Comparison of ENCODE assay signal across 13 cellular contexts in genomic region chr10:15166325-15166724, GRCh38. TPM values are rescaled to one million over a fixed set of nuclear protein-coding genes. Genes with fewer than 3 reads are reported as not detected.
DNase-seq lines count a peak whose midpoint lies in the region; ATAC-seq, FAIRE-seq and TF ChIP-seq lines count a peak whose summit lies in the region.
"Had no signal": no experiment of that assay in that cellular context is flagged by ENCODE, and none has a peak within 500 bp of the region (broad histone marks: within the 10 kb centered on the region; RNA-seq: fewer than 3 reads in every experiment).

No MANE protein-coding gene starts in this region.

- peak overlapping the region; percentile 89; the same call in 2 of the 3 replicates for H3K4me2 ChIP-seq in A549
- H3K4me2 ChIP-seq in keratinocyte (ENCODE audit: control insufficient read depth, extremely low read depth, insufficient read depth, low read depth, low read length) = peak overlapping the region; percentile 89

- H3K4me1 ChIP-seq in A549 (peaks cover 21% of the 10 kb centered on the region), ES-I3 (ENCODE audit: insufficient read depth, low read length) (peaks cover 23% of the 10 kb centered on the region), keratinocyte (ENCODE audit: control insufficient read depth, extremely low read depth, insufficient read depth, low read length) (peaks cover 22% of the 10 kb centered on the region), ovary (ENCODE audit: insufficient read depth) (peaks cover 4% of the 10 kb centered on the region)

- TF ChIP-seq POLR2A in A549 (IDR thresholded peaks at IDR 0.05; ENCODE audit: low read length) (no peak), ovary (IDR thresholded peaks at IDR 0.05) (no peak)

- H3K27me3 ChIP-seq in keratinocyte (ENCODE audit: control insufficient read depth, extremely low read depth, insufficient read depth, low read length) = no peaks in the 10 kb centered on the region
- no peaks in the 10 kb centered on the region for H3K27me3 ChIP-seq in ovary

- 65% methylated on average over 2 of the region's 2 CpGs for whole genome bisulfite sequencing in A549 (ENCODE audit: missing lambda C conversion rate)
- whole genome bisulfite sequencing in ovary, 3 donors = 26 to 33% (median 33%) methylated on average over 2 of the region's 2 CpGs

- H3K4me3 ChIP-seq in A549 = no peak overlapping the region
- H3K4me3 ChIP-seq in keratinocyte (ENCODE audit: control insufficient read depth in 2 of 3, extremely low read depth in 1 of 3, insufficient read depth in 2 of 3, low read depth in 1 of 3, low read length in 3 of 3) = peak overlapping the region in 2 of 3 experiments; percentile 80 to 82
- no peak overlapping the region for H3K4me3 ChIP-seq in ovary
- H3K4me3 ChIP-seq: thoracic aorta had no signal

- H3K9me3 Mint-ChIP-seq in activated naive CD8-positive, alpha-beta T cell (ENCODE audit: low read depth) = no peaks in the 10 kb centered on the region

- H3K36me3 Mint-ChIP-seq in activated naive CD8-positive, alpha-beta T cell = no peaks in the 10 kb centered on the region

- H2AFZ ChIP-seq in keratinocyte (ENCODE audit: control insufficient read depth, low read length) = no peak overlapping the region

- H3K9me1 ChIP-seq in keratinocyte (ENCODE audit: control insufficient read depth, extremely low read depth, insufficient read depth, low read length) = no peaks in the 10 kb centered on the region

- TF ChIP-seq RAD21 in A549 (conservative IDR thresholded peaks at IDR 0.05 in 1 of 2, IDR thresholded peaks at IDR 0.05 in 1 of 2) = no peak

- POLR2A ChIA-PET in A549 (lab: Yijun Ruan, JAX) = no interaction called here

- no peaks in the 10 kb centered on the region for H3K27me3 Mint-ChIP-seq in activated naive CD8-positive, alpha-beta T cell

- FAIRE-seq in A549 (lab: Jason Lieb, UNC) (no peak), keratinocyte (lab: Jason Lieb, UNC) (no peak)

- CTCF ChIA-PET in A549 (lab: Yijun Ruan, JAX) = interaction anchor here (1.2 to 1.6 kb wide), 2 partner anchors 19 to 24 kb away, joined by 3 to 6 read pairs; no protein-coding TSS in a partner anchor

- no peaks in the 10 kb centered on the region for H3K9me3 ChIP-seq in A549
- H3K9me3 ChIP-seq in ES-I3 (ENCODE audit: control insufficient read depth, insufficient read depth, low read length) = no peaks in the 10 kb centered on the region
- no peaks in the 10 kb centered on the region for H3K9me3 ChIP-seq in keratinocyte (ENCODE audit: control insufficient read depth, low read depth, low read length)
- no peaks in the 10 kb centered on the region for H3K9me3 ChIP-seq in ovary
- H3K9me3 ChIP-seq: neutrophil, thoracic aorta had no signal

- H3K27ac ChIP-seq in A549 = no peak overlapping the region
- no peak overlapping the region for H3K27ac ChIP-seq in keratinocyte (ENCODE audit: control insufficient read depth, insufficient read depth, low read length)
- H3K27ac ChIP-seq in ovary = no peak overlapping the region
- H3K27ac ChIP-seq: neutrophil, thoracic aorta had no signal

- dilution Hi-C loops in keratinocyte (cut with MboI; ENCODE audit: extremely low pct_ligation_motif_present, low sequenced_read_pairs) = no loop called here

- DNase-seq in A549 (ENCODE audit: low read depth in 1 of 2, low spot score in 1 of 2) (no peak), keratinocyte (ENCODE audit: low read depth, low spot score) (no peak), SKM-1 (lab: John Stamatoyannopoulos, UW; ENCODE audit: unreplicated experiment) (no peak), ovary (no peak)
- DNase-seq in stimulated activated naive CD4-positive, alpha-beta T cell treated with Interleukin-2 at 50 U/mL for 16 hours (lab: John Stamatoyannopoulos, UW) = no peak
- DNase-seq in stimulated activated CD4-positive, alpha-beta T cell treated with anti-CD3 and anti-CD28 coated beads, Interleukin-12 subunit alpha, Interleukin-12 subunit beta, amount 100 ng/mL, for 4 hours = no peak
- DNase-seq: KG1; SHP77; stimulated activated CD4-positive, alpha-beta T cell treated with anti-CD3 and anti-CD28 coated beads, Interleukin-4, amount 100 ng/mL, for 24 hours had no signal

- ATAC-seq in A549 = no peak

- TF ChIP-seq CTCF in A549 (IDR thresholded peaks at IDR 0.05) = no peak
- no peak for TF ChIP-seq CTCF in keratinocyte (optimal IDR thresholded peaks at IDR 0.05 in 1 of 3, IDR thresholded peaks at IDR 0.05 in 1 of 3, conservative IDR thresholded peaks at IDR 0.05 in 1 of 3; ENCODE audit: extremely low read depth in 1 of 3, insufficient read depth in 2 of 3, low read length in 3 of 3)
- TF ChIP-seq CTCF in ovary (IDR thresholded peaks at IDR 0.05) = no peak

- no peak for TF ChIP-seq EP300 in A549 (IDR thresholded peaks at IDR 0.05)
- TF ChIP-seq EP300 in ovary (IDR thresholded peaks at IDR 0.05) = no peak

- no peaks in the 10 kb centered on the region for H4K20me1 ChIP-seq in keratinocyte (ENCODE audit: control insufficient read depth, extremely low read depth, insufficient read depth, low read length)

- H3K4me1 Mint-ChIP-seq in activated naive CD8-positive, alpha-beta T cell (ENCODE audit: low read depth) = peaks cover 63% of the 10 kb centered on the region

- H3K79me2 ChIP-seq in keratinocyte (ENCODE audit: control insufficient read depth, insufficient read depth, low read length) = peaks cover 53% of the 10 kb centered on the region

- H3K9ac ChIP-seq in ES-I3 (ENCODE audit: low read depth, low read length) (peak overlapping the region; percentile 18; the same call in 1 of the 2 replicates), keratinocyte (ENCODE audit: control insufficient read depth, extremely low read depth, insufficient read depth, low read length) (no peak overlapping the region)

- H3K36me3 ChIP-seq in ES-I3 (ENCODE audit: insufficient read depth, low read length) (no peaks in the 10 kb centered on the region), keratinocyte (ENCODE audit: control insufficient read depth in 2 of 2, extremely low read depth in 1 of 2, insufficient read depth in 2 of 2, low read length in 2 of 2) (no peaks in the 10 kb centered on the region), ovary (no peaks in the 10 kb centered on the region)
- H3K36me3 ChIP-seq: neutrophil, thoracic aorta had no signal

- intact Hi-C loops in ovary (cut with DNase I) = loop anchor here in 1 of 4 donors (10.0 kb wide), 1 partner anchor 72 kb away; the partner anchor contains the start of gene RPP38

- H3K4me3 Mint-ChIP-seq in activated naive CD8-positive, alpha-beta T cell = peak overlapping the region; percentile 92

- no peak overlapping the region for H3K27ac Mint-ChIP-seq in activated naive CD8-positive, alpha-beta T cell

TF ChIP-seq in A549, 52 proteins besides CTCF, POLR2A, EP300 and RAD21:
- no peak for TF ChIP-seq RFX5 (IDR thresholded peaks at IDR 0.05)
- TF ChIP-seq CHD4 (IDR thresholded peaks at IDR 0.05; ENCODE audit: borderline replicate concordance) = no peak
- no peak for TF ChIP-seq ZC3H11A (IDR thresholded peaks at IDR 0.05)
- no peak for TF ChIP-seq EHMT2 (IDR thresholded peaks at IDR 0.05; ENCODE audit: low read depth)
- TF ChIP-seq, protein P1, sequence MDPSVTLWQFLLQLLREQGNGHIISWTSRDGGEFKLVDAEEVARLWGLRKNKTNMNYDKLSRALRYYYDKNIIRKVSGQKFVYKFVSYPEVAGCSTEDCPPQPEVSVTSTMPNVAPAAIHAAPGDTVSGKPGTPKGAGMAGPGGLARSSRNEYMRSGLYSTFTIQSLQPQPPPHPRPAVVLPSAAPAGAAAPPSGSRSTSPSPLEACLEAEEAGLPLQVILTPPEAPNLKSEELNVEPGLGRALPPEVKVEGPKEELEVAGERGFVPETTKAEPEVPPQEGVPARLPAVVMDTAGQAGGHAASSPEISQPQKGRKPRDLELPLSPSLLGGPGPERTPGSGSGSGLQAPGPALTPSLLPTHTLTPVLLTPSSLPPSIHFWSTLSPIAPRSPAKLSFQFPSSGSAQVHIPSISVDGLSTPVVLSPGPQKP (IDR thresholded peaks at IDR 0.05; ENCODE audit: low read depth, low read length) = no peak
- no peak for TF ChIP-seq HEYL (CRISPR knock-in tag; IDR thresholded peaks at IDR 0.05)
- TF ChIP-seq SREBF2 (IDR thresholded peaks at IDR 0.05) = no peak
- TF ChIP-seq FOSL2 (IDR thresholded peaks at IDR 0.05) = no peak
- TF ChIP-seq FOSL2 (CRISPR knock-in tag; IDR thresholded peaks at IDR 0.05) = no peak

RNA-seq across cellular contexts. Expression of gene NMT2, which starts 2.2 kb away (rescaled TPM):
- polyA plus RNA-seq in A549 (2011; rRNA removed) (13.1 and 14.7 TPM in 2 replicates), A549 (2017; fragmentation: RNase III; extraction: RNeasy Plus Mini Kit Qiagen cat#74134 plus additional on column Dnase treatment) (19.6 to 23.2 TPM (median 22.5 TPM) in 3 replicates), keratinocyte (6.7 to 19.1 TPM (median 9.9 TPM) in 3 replicates), ovary (10 to 100 TPM; 13.9 to 25.8 TPM)
- polyA plus RNA-seq in A549 (2012; cell fraction: cytosol; rRNA removed) = 9.0 and 9.3 TPM in 2 replicates
- 5.6 and 16.5 TPM in 2 replicates for polyA plus RNA-seq in A549 (2012; cell fraction: nucleus; rRNA removed)
- polyA minus RNA-seq in A549 (2011; rRNA and poly(A)+ RNA removed) = 5.5 and 7.5 TPM in 2 replicates
- 22.5 TPM for polyA plus RNA-seq in keratinocyte (2011; ENCODE audit: low read depth)
- 10.4 and 12.8 TPM in 2 replicates for polyA plus RNA-seq in keratinocyte (2011; cell fraction: cytosol; rRNA removed)
- 14.5 and 15.4 TPM in 2 replicates for polyA plus RNA-seq in keratinocyte (2011; cell fraction: nucleus; rRNA removed)
- 18.5 and 18.8 TPM in 2 replicates for polyA plus RNA-seq in keratinocyte (2012; ENCODE audit: low replicate concordance)
- 3.6 to 9.4 TPM (median 6.0 TPM) in 3 replicates for polyA minus RNA-seq in keratinocyte
- polyA minus RNA-seq in keratinocyte (2011; cell fraction: cytosol; rRNA and poly(A)+ RNA removed) = 4.0 TPM
- 2.1 and 5.4 TPM in 2 replicates for polyA minus RNA-seq in keratinocyte (2011; cell fraction: nucleus; rRNA and poly(A)+ RNA removed)
- 10 to 100 TPM; 11.5 to 30.3 (median 26.3) TPM for total RNA-seq in ovary

Comparison
In these comparisons a context has a peak if more than half of its experiments do, and no peak if none do; other contexts are left out.
1. H3K4me3 ChIP-seq: peak in keratinocyte (2 of 3); none in A549 (single experiment) and ovary (single experiment).